ENCODE assay signal across 8 cellular contexts in the genomic region with DNA sequence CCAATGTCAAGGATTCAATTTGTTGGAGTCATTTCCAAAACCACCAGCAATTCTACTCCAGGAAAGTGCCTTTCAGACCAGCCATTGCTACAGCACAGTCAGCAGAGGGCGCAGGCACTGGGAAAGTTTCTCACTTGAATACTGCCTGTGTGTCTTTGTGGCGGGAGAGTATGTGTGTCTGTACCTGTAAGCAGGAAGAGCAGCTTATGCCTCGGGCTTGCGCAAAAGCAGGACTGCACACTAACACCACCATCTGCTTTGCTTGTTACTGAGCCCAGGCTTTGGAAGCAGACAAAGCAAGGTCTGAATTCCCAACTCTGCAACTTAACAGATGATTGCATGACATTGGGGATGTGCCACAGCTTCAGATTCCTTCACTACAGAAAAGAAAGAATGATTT. TPM values are rescaled to one million over a fixed set of nuclear protein-coding genes. Genes with fewer than 3 reads are reported as not detected.
DNase-seq lines count a peak whose midpoint lies in the region; ATAC-seq and TF ChIP-seq lines count a peak whose summit lies in the region.

No MANE protein-coding gene starts in this region.

- intact Hi-C loops in Panc1 (cut with micrococcal nuclease; ENCODE audit: unreplicated experiment) (loop anchor here (1.0 kb wide), 1 partner anchor 76 kb away; no protein-coding TSS in a partner anchor), transverse colon (cut with DNase I; ENCODE audit: low total_unique reads) (no loop called here)

- peak; percentile 98 for TF ChIP-seq CTCF in LNCaP clone FGC (IDR thresholded peaks at IDR 0.05; ENCODE audit: control insufficient read depth, extremely low read depth, insufficient read depth)
- peak; percentile 91 for TF ChIP-seq CTCF in Panc1 (IDR thresholded peaks at IDR 0.05)
- TF ChIP-seq CTCF in fibroblast of pulmonary artery (IDR thresholded peaks at IDR 0.05; ENCODE audit: low read length, missing control alignments) = peak; percentile 100
- peak; percentile 58 to 82 (median 67) for TF ChIP-seq CTCF in transverse colon (IDR thresholded peaks at IDR 0.05)

- H3K36me3 ChIP-seq in Panc1 (ENCODE audit: control insufficient read depth, insufficient read depth, low read length) = no peaks in the 10 kb centered on the region
- H3K36me3 ChIP-seq in transverse colon = no peaks in the 10 kb centered on the region

- H3K9me3 Mint-ChIP-seq in activated T-cell treated with anti-CD3 and anti-CD28 coated beads, Interleukin-2, amount 50 U/mL, for 72 hours = no peaks in the 10 kb centered on the region

- H3K4me3 ChIP-seq in LNCaP clone FGC (ENCODE audit: low read depth, low read length) (no peak overlapping the region), Panc1 (ENCODE audit: low read depth in 2 of 2, low read length in 2 of 2) (no peak overlapping the region), fibroblast of pulmonary artery (replicated peaks; ENCODE audit: low read depth, low read length) (no peak overlapping the region), transverse colon (no peak overlapping the region)

- POLR2A ChIA-PET in Panc1 (lab: Charles Lee) = no interaction called here

- H3K4me1 Mint-ChIP-seq in activated T-cell treated with anti-CD3 and anti-CD28 coated beads, Interleukin-2, amount 50 U/mL, for 72 hours (ENCODE audit: low read depth) = peaks cover 4% of the 10 kb centered on the region

- H3K9me3 ChIP-seq in Panc1 (ENCODE audit: control insufficient read depth, insufficient read depth, low read depth, low read length) (no peaks in the 10 kb centered on the region), transverse colon (no peaks in the 10 kb centered on the region)

- no peak overlapping the region for H3K27ac Mint-ChIP-seq in activated T-cell treated with anti-CD3 and anti-CD28 coated beads, Interleukin-2, amount 50 U/mL, for 72 hours

- no peak for TF ChIP-seq POLR2A in transverse colon (IDR thresholded peaks at IDR 0.05)

- TF ChIP-seq EP300 in transverse colon (IDR thresholded peaks at IDR 0.05; ENCODE audit: low read depth) = no peak

- no peak overlapping the region for H3K4me3 Mint-ChIP-seq in activated T-cell treated with anti-CD3 and anti-CD28 coated beads, Interleukin-2, amount 50 U/mL, for 72 hours

- H3K27ac ChIP-seq in Panc1 (ENCODE audit: low read length) (no peak overlapping the region), transverse colon (no peak overlapping the region)

- ATAC-seq in GM21390 (IDR thresholded peaks at IDR 0.05; ENCODE audit: unreplicated experiment) (peak; percentile 72), Panc1 (peak; percentile 96)
- ATAC-seq in activated T-cell treated with anti-CD3 and anti-CD28 coated beads, Interleukin-2, amount 50 U/mL, for 72 hours (replicated peaks in 1 of 2) = peak; percentile 81 to 83

- DNase-seq in COLO668 (lab: John Stamatoyannopoulos, UW; ENCODE audit: unreplicated experiment) (peak; percentile 78), LNCaP clone FGC (ENCODE audit: low read depth) (peak; percentile 69), Panc1 (ENCODE audit: low read depth, low spot score) (peak; percentile 58), fibroblast of pulmonary artery (ENCODE audit: low read depth) (peak; percentile 71), non-pigmented ciliary epithelial cell (ENCODE audit: low read depth) (peak; percentile 22), transverse colon (peak; percentile 76)
- peak; percentile 65 to 68 for DNase-seq in activated T-cell treated with anti-CD3 and anti-CD28 coated beads, Interleukin-2, amount 50 U/mL, for 72 hours

- 9% methylated on average over 4 of the region's 4 CpGs; no CpG with 5 or more reads in 1 of the 2 donors for WGBS in transverse colon (ENCODE audit: low coverage in 1 of 2), 2 donors

- no peaks in the 10 kb centered on the region for H3K36me3 Mint-ChIP-seq in activated T-cell treated with anti-CD3 and anti-CD28 coated beads, Interleukin-2, amount 50 U/mL, for 72 hours (ENCODE audit: insufficient read depth in 2 of 2)

- H3K4me1 ChIP-seq in Panc1 (ENCODE audit: control insufficient read depth, insufficient read depth, low read length) (no peaks in the 10 kb centered on the region), transverse colon (peaks cover 0 to 5% (median 0%) of the 10 kb centered on the region in 4 donors)

- in situ Hi-C loops in Panc1 (cut with HindIII; ENCODE audit: low pct_unique_long_range_greater_than_20kb, low sequenced_read_pairs) (no loop called here), transverse colon (cut with MboI; ENCODE audit: low pct_ligation_motif_present in 1 of 4, low pct_unique_long_range_greater_than_20kb in 1 of 4, low sequenced_read_pairs in 3 of 4) (loop anchor here in 1 of 4 donors (10.0 kb wide), 1 partner anchor 74 kb away; no protein-coding TSS in a partner anchor)

- peaks cover 59% of the 10 kb centered on the region for H3K27me3 Mint-ChIP-seq in activated T-cell treated with anti-CD3 and anti-CD28 coated beads, Interleukin-2, amount 50 U/mL, for 72 hours (ENCODE audit: low read depth)

- no TSS peak for BruUV-seq in Panc1 (replicated peaks; lab: Mats Ljungman, UMichigan)

- H3K27me3 ChIP-seq in Panc1 (ENCODE audit: control insufficient read depth, insufficient read depth, low read length) = peaks cover 29% of the 10 kb centered on the region
- H3K27me3 ChIP-seq in transverse colon = no peaks in the 10 kb centered on the region

- CTCF ChIA-PET in Panc1 (lab: Charles Lee) = interaction anchor here (0.6 to 1.9 kb wide), 2 partner anchors 58 to 75 kb away, joined by 4 to 9 read pairs; no protein-coding TSS in a partner anchor

RNA-seq across cellular contexts. Expression of a gene that starts 7.0 kb away (rescaled TPM):
- not detected for total RNA-seq in Panc1 (2021; ENCODE audit: unreplicated experiment)
- not detected for polyA plus RNA-seq in Panc1 (2012; ENCODE audit: insufficient read length)
- not detected for total RNA-seq in activated T-cell treated with anti-CD3 and anti-CD28 coated beads, Interleukin-2, amount 50 U/mL, for 72 hours
- total RNA-seq in transverse colon = 10 to 100 TPM in 2 of 4 donors, 1 to 10 TPM in 2; 2.6 to 14.3 (median 6.7) TPM

RNA-seq across cellular contexts. Expression of a gene that starts 22.3 kb away (rescaled TPM):
- total RNA-seq in Panc1 (2021; ENCODE audit: unreplicated experiment) = not detected
- polyA plus RNA-seq in Panc1 (2012; ENCODE audit: insufficient read length) = not detected
- not detected for total RNA-seq in activated T-cell treated with anti-CD3 and anti-CD28 coated beads, Interleukin-2, amount 50 U/mL, for 72 hours
- total RNA-seq in transverse colon = 1 to 10 TPM in 1 of 4 donors, under 1 TPM in 1, not detected in 2; 0.96 to 4.8 TPM

RNA-seq across cellular contexts. Expression of a gene that starts 27.5 kb away (rescaled TPM):
- total RNA-seq in Panc1 (2021; ENCODE audit: unreplicated experiment) (0.05 TPM), transverse colon (under 1 TPM in 2 of 4 donors, not detected in 2; 0.27 to 0.32 TPM)
- 0.27 TPM for polyA plus RNA-seq in Panc1 (2012; ENCODE audit: insufficient read length)
- not detected for total RNA-seq in activated T-cell treated with anti-CD3 and anti-CD28 coated beads, Interleukin-2, amount 50 U/mL, for 72 hours

Comparison
In these comparisons a context has a peak if more than half of its experiments do, and no peak if none do; other contexts are left out.
1. DNase-seq: peak in every context shown above with its lines; median percentile 78 in COLO668; 76 in transverse colon; 71 in fibroblast of pulmonary artery; 69 in LNCaP clone FGC; 66 in activated T-cell treated with anti-CD3 and anti-CD28 coated beads, Interleukin-2, amount 50 U/mL, for 72 hours; 58 in Panc1; 22 in non-pigmented ciliary epithelial cell.